In genomic region chr14:90406384-90406798, GRCh38 we compare ENCODE assay signal across 15 cellular contexts. TPM values are rescaled to one million over a fixed set of nuclear protein-coding genes. Genes with fewer than 3 reads are reported as not detected.
A peak's percentile ranks its signal among the peaks of the same experiment; 100 is the strongest.
DNase-seq lines count a peak whose midpoint lies in the region; ATAC-seq and TF ChIP-seq lines count a peak whose summit lies in the region.
"Had no signal": no experiment of that assay in that cellular context is flagged by ENCODE, and none has a peak within 500 bp of the region (broad histone marks: within the 10 kb centered on the region; RNA-seq: fewer than 3 reads in every experiment).

No MANE protein-coding gene starts in this region.

- H3K4me1 ChIP-seq in hepatocyte (ENCODE audit: insufficient read depth): no peaks in the 10 kb centered on the region
- H3K4me1 ChIP-seq in osteoblast (ENCODE audit: insufficient read depth, low read length): peaks cover 13% of the 10 kb centered on the region
- peaks cover 8 to 54% (median 36%) of the 10 kb centered on the region in 6 donors for H3K4me1 ChIP-seq in spleen

- peaks cover 40% of the 10 kb centered on the region for H3K4me1 Mint-ChIP-seq in activated CD8-positive, alpha-beta memory T cell treated with anti-CD3 and anti-CD28 coated beads, Interleukin-2, amount 10 ng/mL, durations not matched to agents 7 days and 5 days
- peaks cover 11% of the 10 kb centered on the region for H3K4me1 Mint-ChIP-seq in WTC11
- H3K4me1 Mint-ChIP-seq in stimulated activated naive CD8-positive, alpha-beta T cell treated with anti-CD3 and anti-CD28 coated beads, Interleukin-15, amount 100 ng/mL, for 72 hours: peaks cover 66% of the 10 kb centered on the region

- H2AFZ ChIP-seq in hepatocyte (no peak overlapping the region), osteoblast (ENCODE audit: low read length) (no peak overlapping the region)
- H2AFZ ChIP-seq: parathyroid adenoma, PC-9 had no signal

- no peak for TF ChIP-seq POLR2A in spleen (IDR thresholded peaks at IDR 0.05)

- peaks cover 20% of the 10 kb centered on the region for H3K79me2 ChIP-seq in hepatocyte
- H3K79me2 ChIP-seq in osteoblast (ENCODE audit: insufficient read depth, low read length): peaks cover 30% of the 10 kb centered on the region

- H4K20me1 ChIP-seq in hepatocyte (ENCODE audit: insufficient read depth, poor library complexity, severe bottlenecking) (peaks cover 25% of the 10 kb centered on the region), osteoblast (ENCODE audit: insufficient read depth, low read length) (peaks cover 20% of the 10 kb centered on the region)

- peaks cover 56% of the 10 kb centered on the region for H3K36me3 Mint-ChIP-seq in activated CD8-positive, alpha-beta memory T cell treated with anti-CD3 and anti-CD28 coated beads, Interleukin-2, amount 10 ng/mL, durations not matched to agents 7 days and 5 days
- H3K36me3 Mint-ChIP-seq in WTC11: peaks cover 45% of the 10 kb centered on the region

- H3K4me2 ChIP-seq in hepatocyte: no peak overlapping the region
- no peak overlapping the region for H3K4me2 ChIP-seq in osteoblast (ENCODE audit: insufficient read depth, low read length)
- H3K4me2 ChIP-seq: PC-9 had no signal

- H3K9me2 ChIP-seq in hepatocyte (replicated peaks; ENCODE audit: insufficient read depth): no peaks in the 10 kb centered on the region

- CTCF ChIA-PET in activated CD8-positive, alpha-beta memory T cell treated with anti-CD3 and anti-CD28 coated beads, Interleukin-2, amount 10 ng/mL, durations not matched to agents 7 days and 5 days (lab: Charles Lee): interaction anchor here (1.2 to 1.5 kb wide), 2 partner anchors 105 to 291 kb away, joined by 3 to 4 read pairs; no protein-coding TSS in a partner anchor
- CTCF ChIA-PET in WTC11 (lab: Charles Lee): interaction anchor here (1.2 to 1.9 kb wide), 3 partner anchors 117 to 352 kb away, joined by 3 to 5 read pairs (median 3); no protein-coding TSS in a partner anchor

- H3K4me3 Mint-ChIP-seq in activated CD8-positive, alpha-beta memory T cell treated with anti-CD3 and anti-CD28 coated beads, Interleukin-2, amount 10 ng/mL, durations not matched to agents 7 days and 5 days: no peak overlapping the region
- no peak overlapping the region for H3K4me3 Mint-ChIP-seq in WTC11
- H3K4me3 Mint-ChIP-seq in stimulated activated naive CD8-positive, alpha-beta T cell treated with anti-CD3 and anti-CD28 coated beads, Interleukin-15, amount 100 ng/mL, for 72 hours: no peak overlapping the region
- H3K4me3 Mint-ChIP-seq: activated T-helper 1 cell treated with anti-CD3 and anti-CD28 coated beads, Interleukin-12 subunit alpha, Interleukin-12 subunit beta, Interleukin-2, Interleukin-4 antibody, amounts not matched to agents 30 ng/mL and 10 ng/mL and 1 ng/mL, durations not matched to agents 14 hours and 24 hours and 36 hours had no signal

- H3K36me3 ChIP-seq in hepatocyte (replicated peaks; ENCODE audit: insufficient read depth, low read depth): no peaks in the 10 kb centered on the region
- peaks cover 51% of the 10 kb centered on the region for H3K36me3 ChIP-seq in osteoblast (ENCODE audit: insufficient read depth, low read length)
- peaks cover 5 to 80% (median 62%) of the 10 kb centered on the region in 6 donors for H3K36me3 ChIP-seq in spleen

- no peak overlapping the region for H3K4me3 ChIP-seq in hepatocyte
- H3K4me3 ChIP-seq in osteoblast (ENCODE audit: insufficient read depth, low read length): no peak overlapping the region
- H3K4me3 ChIP-seq in spleen: no peak overlapping the region
- H3K4me3 ChIP-seq: PC-9 had no signal

- TF ChIP-seq CTCF in WTC11 (IDR thresholded peaks at IDR 0.05): no peak
- no peak for TF ChIP-seq CTCF in hepatocyte (IDR thresholded peaks at IDR 0.05; ENCODE audit: poor library complexity)
- TF ChIP-seq CTCF in osteoblast (IDR thresholded peaks at IDR 0.05; ENCODE audit: extremely low read depth, low read depth, low read length): no peak
- TF ChIP-seq CTCF in spleen (IDR thresholded peaks at IDR 0.05 in 8 of 11, conservative IDR thresholded peaks at IDR 0.05 in 3 of 11): no peak

- intact Hi-C loops in spleen (cut with DNase I; ENCODE audit: low total_unique reads): no loop called here

- H3K9me3 ChIP-seq in hepatocyte (ENCODE audit: low read depth) (no peaks in the 10 kb centered on the region), osteoblast (ENCODE audit: low read depth, low read length) (no peaks in the 10 kb centered on the region), spleen (no peaks in the 10 kb centered on the region)

- POLR2A ChIA-PET in WTC11 (lab: Charles Lee): interaction anchor here (0.5 to 1.0 kb wide), 3 partner anchors 11 to 428 kb away, joined by 3 read pairs; no protein-coding TSS in a partner anchor

- H3K27me3 Mint-ChIP-seq in activated CD8-positive, alpha-beta memory T cell treated with anti-CD3 and anti-CD28 coated beads, Interleukin-2, amount 10 ng/mL, durations not matched to agents 7 days and 5 days: no peaks in the 10 kb centered on the region
- H3K27me3 Mint-ChIP-seq in WTC11 (ENCODE audit: low read depth): no peaks in the 10 kb centered on the region
- H3K27me3 Mint-ChIP-seq in stimulated activated naive CD8-positive, alpha-beta T cell treated with anti-CD3 and anti-CD28 coated beads, Interleukin-15, amount 100 ng/mL, for 72 hours: no peaks in the 10 kb centered on the region

- H3K9me3 Mint-ChIP-seq in activated CD8-positive, alpha-beta memory T cell treated with anti-CD3 and anti-CD28 coated beads, Interleukin-2, amount 10 ng/mL, durations not matched to agents 7 days and 5 days (ENCODE audit: low read depth): no peaks in the 10 kb centered on the region
- H3K9me3 Mint-ChIP-seq in WTC11: no peaks in the 10 kb centered on the region
- H3K9me3 Mint-ChIP-seq in stimulated activated naive CD8-positive, alpha-beta T cell treated with anti-CD3 and anti-CD28 coated beads, Interleukin-15, amount 100 ng/mL, for 72 hours: no peaks in the 10 kb centered on the region
- H3K9me3 Mint-ChIP-seq: activated T-helper 1 cell treated with anti-CD3 and anti-CD28 coated beads, Interleukin-12 subunit alpha, Interleukin-12 subunit beta, Interleukin-2, Interleukin-4 antibody, amounts not matched to agents 30 ng/mL and 10 ng/mL and 1 ng/mL, durations not matched to agents 14 hours and 24 hours and 36 hours had no signal

- no peak for DNase-seq in activated CD8-positive, alpha-beta memory T cell treated with anti-CD3 and anti-CD28 coated beads, Interleukin-2, amount 10 ng/mL, durations not matched to agents 7 days and 5 days
- DNase-seq in activated CD8-positive, alpha-beta memory T cell treated with anti-CD3 and anti-CD28 coated beads, Interleukin-2, amount 50 U/mL, for 4 hours: no peak
- DNase-seq in WTC11 (ENCODE audit: low spot score) (no peak), hepatocyte (ENCODE audit: low spot score) (no peak), osteoblast (ENCODE audit: insufficient read length, low spot score, missing footprints) (no peak), spleen (no peak)
- DNase-seq in stimulated activated naive CD8-positive, alpha-beta T cell treated with anti-CD3 and anti-CD28 coated beads, Interleukin-15, amount 100 ng/mL, for 72 hours: peak in 1 of 2 donors; percentile 7
- DNase-seq: central memory CD4-positive, alpha-beta T cell; GF-D8; NCI-H1694 treated with DMSO at 0.1 percent for 48 hours; PC-9; stimulated activated CD4-positive, alpha-beta T cell treated with anti-CD3 and anti-CD28 coated beads, Interleukin-2, amount 100 ng/mL, for 48 hours had no signal

- H3K27ac ChIP-seq in hepatocyte (peak overlapping the region; percentile 8), osteoblast (ENCODE audit: low read depth, low read length) (no peak overlapping the region), spleen (peak overlapping the region in 4 of 8 donors; percentile 2 to 28 (median 6))
- H3K27ac ChIP-seq: parathyroid adenoma, PC-9 had no signal

- no peak for ATAC-seq in activated CD8-positive, alpha-beta memory T cell treated with anti-CD3 and anti-CD28 coated beads, Interleukin-2, amount 10 ng/mL, durations not matched to agents 7 days and 5 days
- ATAC-seq in WTC11 (peak; percentile 34), HG02852 (IDR thresholded peaks at IDR 0.05; ENCODE audit: unreplicated experiment) (no peak)
- peak; percentile 58 for ATAC-seq in stimulated activated naive CD8-positive, alpha-beta T cell treated with anti-CD3 and anti-CD28 coated beads, Interleukin-15, amount 100 ng/mL, for 72 hours

- peak overlapping the region; percentile 13 for H3K27ac Mint-ChIP-seq in activated CD8-positive, alpha-beta memory T cell treated with anti-CD3 and anti-CD28 coated beads, Interleukin-2, amount 10 ng/mL, durations not matched to agents 7 days and 5 days
- H3K27ac Mint-ChIP-seq in WTC11: peak overlapping the region; percentile 79
- H3K27ac Mint-ChIP-seq in stimulated activated naive CD8-positive, alpha-beta T cell treated with anti-CD3 and anti-CD28 coated beads, Interleukin-15, amount 100 ng/mL, for 72 hours: peak overlapping the region; percentile 31 to 57

- WGBS in hepatocyte (ENCODE audit: low lambda C conversion rate, missing lambda C conversion rate): 83% methylated on average over 3 of the region's 3 CpGs
- WGBS in spleen, 5 donors: 77 to 88% (median 85%) methylated on average over 3 of the region's 3 CpGs

- H3K27me3 ChIP-seq in hepatocyte (no peaks in the 10 kb centered on the region), osteoblast (ENCODE audit: insufficient read depth, low read length) (no peaks in the 10 kb centered on the region), spleen (replicated peaks in 1 of 7) (no peaks in the 10 kb centered on the region)

TF ChIP-seq in WTC11, 78 proteins besides CTCF, POLR2A, EP300 and RAD21 (continues in another document):
- no peak for TF ChIP-seq IRF1 (CRISPR knock-in tag; IDR thresholded peaks at IDR 0.05)
- TF ChIP-seq TEAD4 (CRISPR knock-in tag; IDR thresholded peaks at IDR 0.05): no peak
- no peak for TF ChIP-seq NFE2L1 (CRISPR knock-in tag; IDR thresholded peaks at IDR 0.05)
- no peak for TF ChIP-seq OVOL2 (CRISPR knock-in tag; IDR thresholded peaks at IDR 0.05; ENCODE audit: borderline replicate concordance)
- no peak for TF ChIP-seq HMGA2 (CRISPR knock-in tag; IDR thresholded peaks at IDR 0.05)

RNA-seq across cellular contexts. Expression of gene CALM1, which starts 9.6 kb away (rescaled TPM):
- 100 to 1,000 TPM; 634 to 673 TPM for total RNA-seq in activated CD8-positive, alpha-beta memory T cell treated with anti-CD3 and anti-CD28 coated beads, Interleukin-2, amount 10 ng/mL, durations not matched to agents 7 days and 5 days
- 338 to 373 TPM (median 350 TPM) in 3 replicates for total RNA-seq in WTC11 (2021)
- total RNA-seq in hepatocyte: 341 and 405 TPM in 2 replicates
- polyA plus RNA-seq in hepatocyte: 859 and 862 TPM in 2 replicates
- 227 and 313 TPM in 2 replicates for total RNA-seq in osteoblast
- 100 to 1,000 TPM; 294 to 483 (median 387) TPM for total RNA-seq in spleen
- 100 to 1,000 TPM; 188 to 292 (median 256) TPM for polyA plus RNA-seq in spleen

Comparison
In these comparisons a context has a peak if more than half of its experiments do, and no peak if none do; other contexts are left out.
1. ATAC-seq: peak in WTC11 (single experiment) and stimulated activated naive CD8-positive, alpha-beta T cell treated with anti-CD3 and anti-CD28 coated beads, Interleukin-15, amount 100 ng/mL, for 72 hours (single experiment); none in activated CD8-positive, alpha-beta memory T cell treated with anti-CD3 and anti-CD28 coated beads, Interleukin-2, amount 10 ng/mL, durations not matched to agents 7 days and 5 days (single experiment) and HG02852 (single experiment).
2. H3K27ac Mint-ChIP-seq: peak in every context shown above with its lines; median percentile 79 in WTC11; 44 in stimulated activated naive CD8-positive, alpha-beta T cell treated with anti-CD3 and anti-CD28 coated beads, Interleukin-15, amount 100 ng/mL, for 72 hours; 13 in activated CD8-positive, alpha-beta memory T cell treated with anti-CD3 and anti-CD28 coated beads, Interleukin-2, amount 10 ng/mL, durations not matched to agents 7 days and 5 days.